8 cellular contexts compared by ENCODE assay signal in genomic region chr1:1573843-1574720, GRCh38. TPM values are rescaled to one million over a fixed set of nuclear protein-coding genes. Genes with fewer than 3 reads are reported as not detected.
DNase-seq lines count a peak whose midpoint lies in the region; ATAC-seq and TF ChIP-seq lines count a peak whose summit lies in the region.

No MANE protein-coding gene starts in this region.

- peaks cover 46% of the 10 kb centered on the region for H4K20me1 ChIP-seq in smooth muscle cell (ENCODE audit: low read depth)

- H3K36me3 Mint-ChIP-seq in T-helper 17 cell (ENCODE audit: low read depth): peaks cover 6% of the 10 kb centered on the region

- peak overlapping the region; percentile 94 for H3K4me2 ChIP-seq in smooth muscle cell

- peaks cover 22% of the 10 kb centered on the region for H3K4me1 Mint-ChIP-seq in T-helper 17 cell

- in situ Hi-C loops in brain microvascular endothelial cell (cut with HindIII; ENCODE audit: low pct_ligation_motif_present, low sequenced_read_pairs): no loop called here

- H3K4me3 ChIP-seq in MG63 (peak overlapping the region; percentile 97), brain microvascular endothelial cell (ENCODE audit: low read depth, low read length) (peak overlapping the region; percentile 95), smooth muscle cell (peak overlapping the region; percentile 100)

- POLR2A ChIA-PET in HEK293T (lab: Yijun Ruan, JAX): no interaction called here

- peaks cover 32% of the 10 kb centered on the region for H3K36me3 ChIP-seq in MG63
- H3K36me3 ChIP-seq in brain microvascular endothelial cell (replicated peaks): no peaks in the 10 kb centered on the region
- no peaks in the 10 kb centered on the region for H3K36me3 ChIP-seq in smooth muscle cell (ENCODE audit: low read depth)

- peak overlapping the region; percentile 73 for H2AFZ ChIP-seq in smooth muscle cell (ENCODE audit: low read depth)

- peaks cover 16% of the 10 kb centered on the region for H3F3A ChIP-seq in smooth muscle cell (ENCODE audit: low read depth)

- peak; percentile 62 for DNase-seq in NCI-H2029 (lab: John Stamatoyannopoulos, UW)
- DNase-seq in NCI-H2029 treated with DMSO at 0.1 percent for 48 hours (lab: John Stamatoyannopoulos, UW): no peak
- peak; percentile 74 for DNase-seq in HEK293T (ENCODE audit: extremely low spot score)
- no peak for DNase-seq in MG63
- DNase-seq in T-helper 17 cell: peak; percentile 56 to 75 (median 73)
- DNase-seq in brain microvascular endothelial cell: peak; percentile 51
- DNase-seq in iPS-NIHi7 (ENCODE audit: extremely low spot score): peak; percentile 83
- peak; percentile 76 for DNase-seq in smooth muscle cell (lab: John Stamatoyannopoulos, UW; ENCODE audit: unreplicated experiment)

- H3K27ac Mint-ChIP-seq in T-helper 17 cell: peak overlapping the region; percentile 99

- WGBS in smooth muscle cell (ENCODE audit: low lambda C conversion rate): 2% methylated on average over 78 of the region's 96 CpGs

- CTCF ChIA-PET in HEK293T (lab: Yijun Ruan, JAX): no interaction called here

- H3K9me3 ChIP-seq in MG63 (no peaks in the 10 kb centered on the region), T-helper 17 cell (ENCODE audit: control insufficient read depth, low read length, poor library complexity, severe bottlenecking) (no peaks in the 10 kb centered on the region), smooth muscle cell (replicated peaks; ENCODE audit: low read depth) (no peaks in the 10 kb centered on the region)

- ATAC-seq in T-helper 17 cell: peak; percentile 81

- H3K27me3 ChIP-seq in MG63 (no peaks in the 10 kb centered on the region), brain microvascular endothelial cell (replicated peaks) (no peaks in the 10 kb centered on the region), smooth muscle cell (ENCODE audit: low read depth) (no peaks in the 10 kb centered on the region)

- peaks cover 6% of the 10 kb centered on the region for H3K4me1 ChIP-seq in smooth muscle cell (ENCODE audit: low read depth)

- peak overlapping the region; percentile 99 for H3K9ac ChIP-seq in smooth muscle cell (ENCODE audit: low read depth)

- no peaks in the 10 kb centered on the region for H3K27me3 Mint-ChIP-seq in T-helper 17 cell

- peaks cover 53% of the 10 kb centered on the region for H3K79me2 ChIP-seq in smooth muscle cell (ENCODE audit: low read depth)

- peak overlapping the region; percentile 97 for H3K4me3 Mint-ChIP-seq in T-helper 17 cell

- H3K27ac ChIP-seq in brain microvascular endothelial cell (peak overlapping the region; percentile 86), smooth muscle cell (ENCODE audit: low read depth) (peak overlapping the region; percentile 99)

- TF ChIP-seq CTCF in brain microvascular endothelial cell (IDR thresholded peaks at IDR 0.05; ENCODE audit: low read depth, low read length, missing control alignments) (peak; percentile 55), smooth muscle cell (IDR thresholded peaks at IDR 0.05; ENCODE audit: borderline replicate concordance, insufficient read depth, poor library complexity, severe bottlenecking) (peak; percentile 21)

TF ChIP-seq in HEK293T, 16 proteins besides CTCF, POLR2A, EP300 and RAD21:
- no peak for TF ChIP-seq CTBP1 (IDR thresholded peaks at IDR 0.05; ENCODE audit: borderline replicate concordance)
- no peak for TF ChIP-seq HDGF (IDR thresholded peaks at IDR 0.05; ENCODE audit: borderline replicate concordance)
- no peak for TF ChIP-seq NFRKB (IDR thresholded peaks at IDR 0.05)
- 0 out of 2 replicates have a peak, but pooled peaks have one; percentile 14 for TF ChIP-seq L3MBTL2 (conservative IDR thresholded peaks at IDR 0.05)
- TF ChIP-seq ZNF384 (IDR thresholded peaks at IDR 0.05): peak; percentile 87
- TF ChIP-seq LEF1 (IDR thresholded peaks at IDR 0.05; ENCODE audit: borderline replicate concordance): no peak
- TF ChIP-seq FOXK2 (IDR thresholded peaks at IDR 0.05): no peak
- no peak for TF ChIP-seq SUZ12 (IDR thresholded peaks at IDR 0.05)

RNA-seq across cellular contexts. Expression of gene SSU72, which starts 0.6 kb away (rescaled TPM):
- 168 and 203 TPM in 2 replicates for total RNA-seq in MG63 (2014; rRNA removed; shearing (Covaris generic); ENCODE audit: low replicate concordance)
- total RNA-seq in T-helper 17 cell: 100 to 1,000 TPM in 1 of 2 donors, 10 to 100 TPM in 1; 99.3 to 103 TPM
- 77.3 and 116 TPM in 2 replicates for total RNA-seq in smooth muscle cell
- polyA plus RNA-seq in smooth muscle cell: 223 and 231 TPM in 2 replicates

RNA-seq across cellular contexts. Expression of gene FNDC10, which starts 25.9 kb away (rescaled TPM):
- total RNA-seq in MG63 (2014; rRNA removed; shearing (Covaris generic); ENCODE audit: low replicate concordance): 4.0 and 8.7 TPM in 2 replicates
- total RNA-seq in T-helper 17 cell (1 to 10 TPM; 3.3 to 3.4 TPM), smooth muscle cell (3.3 and 9.1 TPM in 2 replicates)
- 14.2 and 22.5 TPM in 2 replicates for polyA plus RNA-seq in smooth muscle cell

RNA-seq across cellular contexts. Expression of gene TMEM240, which starts 33.7 kb away (rescaled TPM):
- not detected in 2 replicates for total RNA-seq in MG63 (2014; rRNA removed; shearing (Covaris generic); ENCODE audit: low replicate concordance)
- under 1 TPM in 1 of 2 donors, not detected in 1; 0.44 TPM for total RNA-seq in T-helper 17 cell
- total RNA-seq in smooth muscle cell: 1.9 and 12.2 TPM in 2 replicates
- 2.7 and 4.0 TPM in 2 replicates for polyA plus RNA-seq in smooth muscle cell

RNA-seq across cellular contexts. Expression of gene MIB2, which starts 41.2 kb away (rescaled TPM):
- total RNA-seq in MG63 (2014; rRNA removed; shearing (Covaris generic); ENCODE audit: low replicate concordance): 26.4 and 66.8 TPM in 2 replicates
- total RNA-seq in T-helper 17 cell: 10 to 100 TPM; 42.0 to 50.0 TPM
- 21.9 and 42.7 TPM in 2 replicates for total RNA-seq in smooth muscle cell
- polyA plus RNA-seq in smooth muscle cell: 61.2 and 71.2 TPM in 2 replicates

RNA-seq across cellular contexts. Expression of gene MMP23B, which starts 57.9 kb away (rescaled TPM):
- total RNA-seq in MG63 (2014; rRNA removed; shearing (Covaris generic); ENCODE audit: low replicate concordance): 1.6 TPM in 1 of 2 replicates, not detected in the other
- 1 to 10 TPM; 3.9 to 4.2 TPM for total RNA-seq in T-helper 17 cell
- 81.7 and 89.8 TPM in 2 replicates for total RNA-seq in smooth muscle cell
- 197 and 218 TPM in 2 replicates for polyA plus RNA-seq in smooth muscle cell

Comparison
In these comparisons a context has a peak if more than half of its experiments do, and no peak if none do; other contexts are left out.
1. DNase-seq: peak in NCI-H2029 (single experiment), HEK293T (single experiment), T-helper 17 cell (3 of 3), brain microvascular endothelial cell (single experiment), iPS-NIHi7 (single experiment) and smooth muscle cell (single experiment); none in NCI-H2029 treated with DMSO at 0.1 percent for 48 hours (single experiment) and MG63 (single experiment).
2. Peak in every context shown above with its lines, with median percentiles within 50 percentile points of each other: H3K4me3 ChIP-seq.